In genomic region chr5:91146221-91146620, GRCh38 we compare ENCODE assay signal across 16 cellular contexts.
DNase-seq lines count a peak whose midpoint lies in the region; ATAC-seq, FAIRE-seq and TF ChIP-seq lines count a peak whose summit lies in the region.
"Had no signal": no experiment of that assay in that cellular context is flagged by ENCODE, and none has a peak within 500 bp of the region (broad histone marks: within the 10 kb centered on the region; RNA-seq: fewer than 3 reads in every experiment).

No MANE protein-coding gene starts in this region.

- intact Hi-C loops in mucosa of descending colon (cut with DNase I, micrococcal nuclease), result no loop called here

- no peak for TF ChIP-seq RAD21 in A549 (conservative IDR thresholded peaks at IDR 0.05 in 1 of 2, IDR thresholded peaks at IDR 0.05 in 1 of 2)

- H3K4me1 ChIP-seq in A549 (peaks cover 19% of the 10 kb centered on the region), mucosa of descending colon (ENCODE audit: low read depth) (peaks cover 17% of the 10 kb centered on the region)

- TF ChIP-seq CTCF in A549 (IDR thresholded peaks at IDR 0.05) (no peak), choroid plexus epithelial cell (conservative IDR thresholded peaks at IDR 0.05; ENCODE audit: low read depth, low read length) (no peak), mucosa of descending colon (IDR thresholded peaks at IDR 0.05) (no peak)

- ATAC-seq in A549 (no peak), mucosa of descending colon (peak; percentile 54), HG02970 (IDR thresholded peaks at IDR 0.05; ENCODE audit: low FRiP score, unreplicated experiment) (no peak)
- ATAC-seq: stimulated activated naive B cell treated with anti-CD40 and anti-IgM and Interleukin-4, amounts not matched to agents 10 μg/mL and 1 μg/mL and 100 μg/mL, for 72 hours had no signal

- no peak for TF ChIP-seq EP300 in A549 (IDR thresholded peaks at IDR 0.05)

- H3K27ac ChIP-seq in A549, result no peak overlapping the region
- H3K27ac ChIP-seq: RWPE1 had no signal

- DNase-seq in A549 (ENCODE audit: low read depth in 1 of 2, low spot score in 1 of 2) (no peak), MV-4-11 (lab: John Stamatoyannopoulos, UW) (peak; percentile 53), choroid plexus epithelial cell (ENCODE audit: low read depth) (peak; percentile 63), mucosa of descending colon (no peak), hepatic stellate cell (ENCODE audit: low spot score) (no peak), T1000 (lab: John Stamatoyannopoulos, UW) (no peak), NCI-H2227 (lab: John Stamatoyannopoulos, UW; ENCODE audit: unreplicated experiment) (no peak)
- DNase-seq: activated CD4-positive, alpha-beta T cell treated with anti-CD3 and anti-CD28 coated beads for 48 hours; activated T-cell treated with anti-CD3 and anti-CD28 coated beads for 4 hours; Calu3; NCI-H146; NCI-H446 treated with DMSO at 0.1 percent for 48 hours; stimulated activated naive B cell treated with anti-CD40 and anti-IgM and Interleukin-4, amounts not matched to agents 10 μg/mL and 1 μg/mL and 100 μg/mL, for 72 hours had no signal

- H3K36me3 ChIP-seq in mucosa of descending colon (ENCODE audit: low read depth), result no peaks in the 10 kb centered on the region
- H3K36me3 ChIP-seq: esophagus muscularis mucosa had no signal

- H3K9me3 ChIP-seq in A549 (peaks cover 8% of the 10 kb centered on the region; the same call in 1 of the 3 replicates), mucosa of descending colon (no peaks in the 10 kb centered on the region)
- H3K9me3 ChIP-seq: esophagus muscularis mucosa had no signal

- CTCF ChIA-PET in A549 (lab: Yijun Ruan, JAX), result interaction anchor here (1.2 to 1.3 kb wide), 2 partner anchors 73 to 280 kb away, joined by 3 to 4 read pairs; no protein-coding TSS in a partner anchor

- 73% methylated on average over 4 of the region's 4 CpGs for WGBS in A549 (ENCODE audit: missing lambda C conversion rate)

- H3K4me3 ChIP-seq in A549, result no peak overlapping the region
- no peak overlapping the region for H3K4me3 ChIP-seq in choroid plexus epithelial cell (ENCODE audit: low read depth, low read length)
- H3K4me3 ChIP-seq in mucosa of descending colon, result no peak overlapping the region
- H3K4me3 ChIP-seq: esophagus muscularis mucosa had no signal

- TF ChIP-seq POLR2A in A549 (IDR thresholded peaks at IDR 0.05; ENCODE audit: low read length), result no peak

- no peak overlapping the region for H3K4me2 ChIP-seq in A549

- FAIRE-seq in A549 (lab: Jason Lieb, UNC), result no peak

- POLR2A ChIA-PET in A549 (lab: Yijun Ruan, JAX), result interaction anchor here (1.1 kb wide), 2 partner anchors 20 to 237 kb away, joined by 3 read pairs; partner anchors contain the start of gene ARRDC3

TF ChIP-seq in A549, 52 proteins besides CTCF, POLR2A, EP300 and RAD21:
- TF ChIP-seq CEBPB (IDR thresholded peaks at IDR 0.05), result peak; percentile 74 to 75; a peak in 3 of 4 replicates
- TF ChIP-seq KDM1A (IDR thresholded peaks at IDR 0.05; ENCODE audit: low read depth), result no peak

Comparison
In these comparisons a context has a peak if more than half of its experiments do, and no peak if none do; other contexts are left out.
1. DNase-seq: peak in MV-4-11 (single experiment) and choroid plexus epithelial cell (single experiment); none in A549 (0 of 2), mucosa of descending colon (0 of 3), hepatic stellate cell (single experiment), T1000 (single experiment) and NCI-H2227 (single experiment).